In the genomic region with DNA sequence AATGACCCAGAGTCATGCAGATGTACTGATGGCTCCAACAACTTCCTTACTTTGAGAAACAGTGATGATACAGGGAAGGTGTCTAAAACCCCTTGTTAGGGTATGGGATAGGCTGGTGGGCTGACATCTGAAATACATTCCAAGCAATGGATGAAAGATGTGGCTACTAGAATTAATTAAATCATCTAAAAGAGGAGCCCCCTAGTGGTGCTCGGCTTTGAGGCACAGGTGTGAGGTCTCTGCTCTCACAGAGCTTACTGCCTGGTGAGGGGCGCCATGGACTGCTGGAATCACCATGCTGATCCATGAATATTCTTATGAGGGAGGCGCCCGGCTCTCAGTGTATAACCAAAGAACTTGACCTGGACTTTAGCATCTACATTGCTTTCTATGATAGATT, we compare ENCODE assay signal across 10 cellular contexts. TPM values are rescaled to one million over a fixed set of nuclear protein-coding genes. Genes with fewer than 3 reads are reported as not detected.
DNase-seq lines count a peak whose midpoint lies in the region; ATAC-seq and TF ChIP-seq lines count a peak whose summit lies in the region.
"Had no signal": no experiment of that assay in that cellular context is flagged by ENCODE, and none has a peak within 500 bp of the region (broad histone marks: within the 10 kb centered on the region; RNA-seq: fewer than 3 reads in every experiment).

No MANE protein-coding gene starts in this region.

- H3K4ac ChIP-seq in H9 (ENCODE audit: low read depth, low read length): no peak overlapping the region

- H2BK5ac ChIP-seq in H9 (ENCODE audit: insufficient read length, low read length): no peak overlapping the region

- no peak overlapping the region for H4K91ac ChIP-seq in H9 (ENCODE audit: insufficient read length, low read depth, low read length)

- H3K4me1 Mint-ChIP-seq in H9: peaks cover 2 to 11% of the 10 kb centered on the region in 2 experiments; a peak in 3 of 4 replicates
- H3K4me1 Mint-ChIP-seq in activated CD4-positive, alpha-beta T cell treated with anti-CD3 and anti-CD28 coated beads for 36 hours: no peaks in the 10 kb centered on the region

- peak; percentile 57 for DNase-seq in H9
- peak; percentile 50 for DNase-seq in activated CD4-positive, alpha-beta T cell treated with anti-CD3 and anti-CD28 coated beads for 36 hours
- DNase-seq in kidney tubule cell (ENCODE audit: low spot score): peak; percentile 16
- no peak for DNase-seq in H4 (ENCODE audit: low spot score)

- peaks cover 0 to 5% (median 4%) of the 10 kb centered on the region in 3 experiments; a peak in 4 of 7 replicates for H3K36me3 Mint-ChIP-seq in H9 (ENCODE audit: insufficient read depth in 1 of 3, low read depth in 3 of 3)
- H3K36me3 Mint-ChIP-seq in activated CD4-positive, alpha-beta T cell treated with anti-CD3 and anti-CD28 coated beads for 36 hours (ENCODE audit: low read depth): no peaks in the 10 kb centered on the region

- H3K4me3 Mint-ChIP-seq in H9: no peak overlapping the region
- no peak overlapping the region for H3K4me3 Mint-ChIP-seq in activated CD4-positive, alpha-beta T cell treated with anti-CD3 and anti-CD28 coated beads for 36 hours
- H3K4me3 Mint-ChIP-seq: dendritic cell treated with granulocyte-macrophage colony-stimulating factor and Interleukin-4, amounts not matched to agents 40 ng/mL and 50 ng/mL, for 4 days had no signal

- no peak overlapping the region for H2AK5ac ChIP-seq in H9 (ENCODE audit: insufficient read length, low read length)

- H2BK12ac ChIP-seq in H9 (ENCODE audit: insufficient read length, low read depth, low read length): no peak overlapping the region

- no peak overlapping the region for H4K5ac ChIP-seq in H9 (ENCODE audit: insufficient read length, low read depth, low read length)

- intact Hi-C loops in activated CD4-positive, alpha-beta T cell treated with anti-CD3 and anti-CD28 coated beads for 36 hours (cut with DNase I, micrococcal nuclease): loop anchor here in 1 of 2 experiments (5.0 kb wide), 1 partner anchor 89 kb away; no protein-coding TSS in a partner anchor

- no peaks in the 10 kb centered on the region for H3K79me1 ChIP-seq in H9 (ENCODE audit: insufficient read depth, low read depth, low read length, poor library complexity, severe bottlenecking)

- H2BK120ac ChIP-seq in H9 (ENCODE audit: low read depth, low read length, poor library complexity, severe bottlenecking): no peak overlapping the region

- CTCF ChIA-PET in activated CD4-positive, alpha-beta T cell treated with anti-CD3 and anti-CD28 coated beads for 36 hours (lab: Charles Lee): interaction anchor here (0.7 to 2.1 kb wide), 12 partner anchors 8 to 505 kb away, joined by 3 to 10 read pairs (median 3); no protein-coding TSS in a partner anchor

- ATAC-seq in activated CD4-positive, alpha-beta T cell treated with anti-CD3 and anti-CD28 coated beads for 36 hours: no peak
- no peak for ATAC-seq in HG02763 (IDR thresholded peaks at IDR 0.05; ENCODE audit: unreplicated experiment)
- ATAC-seq in HG02973 (IDR thresholded peaks at IDR 0.05; ENCODE audit: unreplicated experiment): no peak
- ATAC-seq in GM18861 (IDR thresholded peaks at IDR 0.05; ENCODE audit: unreplicated experiment): no peak

- H3K79me2 ChIP-seq in H9 (ENCODE audit: insufficient read depth, low read length): peaks cover 4% of the 10 kb centered on the region; the same call in 1 of the 2 replicates
- H3K79me2 ChIP-seq: parathyroid adenoma had no signal

- POLR2A ChIA-PET in activated CD4-positive, alpha-beta T cell treated with anti-CD3 and anti-CD28 coated beads for 36 hours (lab: Charles Lee): interaction anchor here (0.6 kb wide), 1 partner anchor 473 kb away, joined by 3 read pairs; no protein-coding TSS in a partner anchor

- H3K4me1 ChIP-seq in H9 (ENCODE audit: insufficient read depth, low read length): no peaks in the 10 kb centered on the region
- H3K4me1 ChIP-seq: parathyroid adenoma had no signal

- no peak overlapping the region for H3K27ac Mint-ChIP-seq in H9
- no peak overlapping the region for H3K27ac Mint-ChIP-seq in activated CD4-positive, alpha-beta T cell treated with anti-CD3 and anti-CD28 coated beads for 36 hours
- H3K27ac Mint-ChIP-seq: dendritic cell treated with granulocyte-macrophage colony-stimulating factor and Interleukin-4, amounts not matched to agents 40 ng/mL and 50 ng/mL, for 4 days had no signal

- H3T11ph ChIP-seq in H9 (ENCODE audit: low read length): no peak overlapping the region

- no CpG with 5 or more reads among the region's 4 CpGs for WGBS in H9 (ENCODE audit: extremely low coverage, insufficient read length, low lambda C conversion rate)

- H3K4me2 ChIP-seq in H9 (ENCODE audit: insufficient read depth, insufficient read length, low read length): no peak overlapping the region

- H3K56ac ChIP-seq in H9 (ENCODE audit: insufficient read length, low read depth, low read length): no peak overlapping the region

- no peaks in the 10 kb centered on the region for H3K23me2 ChIP-seq in H9 (ENCODE audit: insufficient read length, low read depth, low read length, poor library complexity, severe bottlenecking)

- no peak overlapping the region for H3K23ac ChIP-seq in H9 (ENCODE audit: insufficient read length, low read depth, low read length)

- no peaks in the 10 kb centered on the region for H3K27me3 Mint-ChIP-seq in H9 (ENCODE audit: low read depth)
- H3K27me3 Mint-ChIP-seq in activated CD4-positive, alpha-beta T cell treated with anti-CD3 and anti-CD28 coated beads for 36 hours: no peaks in the 10 kb centered on the region

- H3K9me3 ChIP-seq in H9 (ENCODE audit: control insufficient read depth, low read depth, low read length): no peaks in the 10 kb centered on the region

- H3K27me3 ChIP-seq in H9 (ENCODE audit: insufficient read depth, low read length): no peaks in the 10 kb centered on the region

- H3K14ac ChIP-seq in H9 (ENCODE audit: insufficient read depth, low read length): no peak overlapping the region

- H2AFZ ChIP-seq in H9 (ENCODE audit: low read length): no peak overlapping the region
- H2AFZ ChIP-seq: parathyroid adenoma had no signal

- H3K9me3 Mint-ChIP-seq in H9: no peaks in the 10 kb centered on the region
- no peaks in the 10 kb centered on the region for H3K9me3 Mint-ChIP-seq in activated CD4-positive, alpha-beta T cell treated with anti-CD3 and anti-CD28 coated beads for 36 hours (ENCODE audit: low read depth)
- H3K9me3 Mint-ChIP-seq: dendritic cell treated with granulocyte-macrophage colony-stimulating factor and Interleukin-4, amounts not matched to agents 40 ng/mL and 50 ng/mL, for 4 days had no signal

- no peak overlapping the region for H3K18ac ChIP-seq in H9 (ENCODE audit: insufficient read length, low read depth, low read length)

- H3K9ac ChIP-seq in H9 (ENCODE audit: extremely low read depth, insufficient read length, low read length): no peak overlapping the region
- H3K9ac ChIP-seq: parathyroid adenoma had no signal

- no peak overlapping the region for H4K8ac ChIP-seq in H9 (replicated peaks; ENCODE audit: insufficient read length, low read depth, low read length)

- H2BK20ac ChIP-seq in H9 (ENCODE audit: low read depth, low read length, poor library complexity, severe bottlenecking): no peak overlapping the region

- H2BK15ac ChIP-seq in H9 (ENCODE audit: low read depth, low read length): no peak overlapping the region

- H3K27ac ChIP-seq in C4-2B: no peak overlapping the region
- H3K27ac ChIP-seq in H9 (ENCODE audit: insufficient read length, low read depth, low read length): no peak overlapping the region
- H3K27ac ChIP-seq: parathyroid adenoma had no signal

- no peaks in the 10 kb centered on the region for H4K20me1 ChIP-seq in H9 (ENCODE audit: control insufficient read depth, insufficient read depth, insufficient read length)

- TF ChIP-seq CTCF in C4-2B (conservative IDR thresholded peaks at IDR 0.05) (peak; percentile 73), H9 (conservative IDR thresholded peaks at IDR 0.05) (peak; percentile 77)

RNA-seq across cellular contexts. Expression of a gene that starts 48.5 kb away (rescaled TPM):
- 32.2 and 34.4 TPM in 2 replicates for total RNA-seq in H9 (2021)
- 1 to 10 TPM in 1 of 2 experiments, under 1 TPM in 1; 0.98 to 1.7 TPM for total RNA-seq in activated CD4-positive, alpha-beta T cell treated with anti-CD3 and anti-CD28 coated beads for 36 hours
- total RNA-seq in H4 (2014; rRNA removed; shearing (Covaris generic)): 6.0 and 9.0 TPM in 2 replicates
